Comparison of ENCODE assay signal across 15 cellular contexts in genomic region chr6:84282566-84282965, GRCh38. TPM values are rescaled to one million over a fixed set of nuclear protein-coding genes. Genes with fewer than 3 reads are reported as not detected.
DNase-seq lines count a peak whose midpoint lies in the region; ATAC-seq and TF ChIP-seq lines count a peak whose summit lies in the region.
"Had no signal": no experiment of that assay in that cellular context is flagged by ENCODE, and none has a peak within 500 bp of the region (broad histone marks: within the 10 kb centered on the region; RNA-seq: fewer than 3 reads in every experiment).

No MANE protein-coding gene starts in this region.

- TF ChIP-seq CTCF in HFF-Myc (IDR thresholded peaks at IDR 0.05; ENCODE audit: low read depth, low read length, missing control alignments), result no peak
- TF ChIP-seq CTCF in endodermal cell (conservative IDR thresholded peaks at IDR 0.05), result no peak

- H3K9me3 ChIP-seq in endodermal cell (ENCODE audit: control insufficient read depth, low read length), result no peaks in the 10 kb centered on the region
- H3K9me3 ChIP-seq: SK-N-SH had no signal

- H3K9me3 Mint-ChIP-seq in endodermal cell, result no peaks in the 10 kb centered on the region
- H3K9me3 Mint-ChIP-seq: activated T-cell treated with anti-CD3 and anti-CD28 coated beads, Interleukin-2, amount 50 U/mL, for 4 hours; neural progenitor cell had no signal

- no peak overlapping the region for H3K27ac ChIP-seq in endodermal cell (ENCODE audit: low read depth, low read length)
- H3K27ac ChIP-seq: neural progenitor cell had no signal

- H3K4me1 Mint-ChIP-seq in endodermal cell, result peaks cover 5% of the 10 kb centered on the region
- H3K4me1 Mint-ChIP-seq: neural progenitor cell had no signal

- H3K27ac Mint-ChIP-seq in endodermal cell, result no peak overlapping the region
- H3K27ac Mint-ChIP-seq: neural progenitor cell had no signal

- H3K9ac ChIP-seq in endodermal cell (ENCODE audit: extremely low read depth, low read length, poor library complexity, severe bottlenecking), result no peak overlapping the region
- H3K9ac ChIP-seq: neural progenitor cell, SK-N-SH had no signal

- H3K36me3 ChIP-seq in endodermal cell (ENCODE audit: control insufficient read depth, insufficient read depth, low read length), result no peaks in the 10 kb centered on the region
- H3K36me3 ChIP-seq: neural progenitor cell had no signal

- no peaks in the 10 kb centered on the region for H3K27me3 ChIP-seq in endodermal cell (ENCODE audit: control insufficient read depth, insufficient read depth, low read length, poor library complexity, severe bottlenecking)
- H3K27me3 ChIP-seq: neural progenitor cell had no signal

- no peak overlapping the region for H3K4me3 ChIP-seq in HFF-Myc (replicated peaks; ENCODE audit: low read depth, low read length)
- no peak overlapping the region for H3K4me3 ChIP-seq in endodermal cell (ENCODE audit: low read length)
- H3K4me3 ChIP-seq: neural progenitor cell had no signal

- H3K27me3 Mint-ChIP-seq in endodermal cell (ENCODE audit: insufficient read depth), result no peaks in the 10 kb centered on the region

- no peak for ATAC-seq in HG03045 (IDR thresholded peaks at IDR 0.05; ENCODE audit: unreplicated experiment)
- ATAC-seq: activated T-cell treated with anti-CD3 and anti-CD28 coated beads, Interleukin-2, amount 50 U/mL, for 4 hours had no signal

- DNase-seq in AG08395 (ENCODE audit: low spot score) (peak; percentile 57), HFF-Myc (ENCODE audit: extremely low read depth, low read depth) (peak; percentile 10), UCSD-AML1 (lab: John Stamatoyannopoulos, UW; ENCODE audit: unreplicated experiment) (peak; percentile 10), iPS-NIHi11 (ENCODE audit: low spot score) (peak; percentile 12), T1000 (lab: John Stamatoyannopoulos, UW) (no peak), endodermal cell (no peak)
- DNase-seq in stimulated activated CD4-positive, alpha-beta T cell treated with anti-CD3 and anti-CD28 coated beads, Interleukin-2, amount 100 ng/mL, for 24 hours, result no peak
- DNase-seq: activated CD4-positive, CD25-positive, alpha-beta regulatory T cell treated with anti-CD3 and anti-CD28 coated beads, Interleukin-2, amount 50 U/mL, for 72 hours; activated T-cell treated with anti-CD3 and anti-CD28 coated beads, Interleukin-2, amount 50 U/mL, for 4 hours; H7; hippocampal formation; NCI-H146; SK-N-SH had no signal

- no peaks in the 10 kb centered on the region for H3K36me3 Mint-ChIP-seq in endodermal cell (ENCODE audit: low read depth)
- H3K36me3 Mint-ChIP-seq: neural progenitor cell had no signal

- no peaks in the 10 kb centered on the region for H3K4me1 ChIP-seq in endodermal cell (ENCODE audit: control insufficient read depth, insufficient read depth, low read length)
- H3K4me1 ChIP-seq: neural progenitor cell had no signal

- 91 to 94% methylated on average over 5 to 8 of the region's 8 CpGs for WGBS in endodermal cell (ENCODE audit: insufficient coverage in 1 of 2, insufficient read length in 1 of 2), 2 experiments

- no peak overlapping the region for H3K4me3 Mint-ChIP-seq in endodermal cell
- H3K4me3 Mint-ChIP-seq: activated T-cell treated with anti-CD3 and anti-CD28 coated beads, Interleukin-2, amount 50 U/mL, for 4 hours; neural progenitor cell had no signal

RNA-seq across cellular contexts. Expression of gene CEP162, which starts 55.1 kb away (rescaled TPM):
- total RNA-seq in endodermal cell, result 10 to 100 TPM; 29.7 to 39.2 TPM
- 11.8 TPM for polyA plus RNA-seq in endodermal cell (2013, experiment 1 of 2)
- 13.9 TPM for polyA plus RNA-seq in endodermal cell (2013, experiment 2 of 2)

Comparison
In these comparisons a context has a peak if more than half of its experiments do, and no peak if none do; other contexts are left out.
1. DNase-seq: peak in AG08395 (single experiment), HFF-Myc (single experiment), UCSD-AML1 (single experiment) and iPS-NIHi11 (single experiment); none in T1000 (single experiment), stimulated activated CD4-positive, alpha-beta T cell treated with anti-CD3 and anti-CD28 coated beads, Interleukin-2, amount 100 ng/mL, for 24 hours (0 of 2) and endodermal cell (single experiment).